In the genomic region with DNA sequence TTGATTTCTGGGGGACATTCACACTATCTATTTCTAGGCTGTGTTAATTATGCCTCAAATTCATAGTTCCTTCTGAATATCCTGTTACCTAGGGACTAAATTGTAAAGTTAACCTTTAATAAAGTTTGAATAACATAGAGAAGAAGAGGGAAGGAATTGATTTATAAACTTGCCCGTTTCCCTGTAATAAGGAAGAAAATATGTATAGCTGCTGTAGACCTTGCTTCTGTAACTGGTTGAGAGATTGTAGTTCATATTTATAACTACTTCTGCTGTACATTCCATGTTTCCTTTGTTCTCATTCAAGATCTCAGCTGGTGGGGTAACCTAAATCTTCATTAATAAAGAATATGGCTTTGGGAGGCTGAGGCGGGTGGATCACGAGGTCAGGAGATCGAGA, we compare ENCODE assay signal across 33 cellular contexts.
"Had no signal": no experiment of that assay in that cellular context is flagged by ENCODE, and none has a peak within 500 bp of the region (broad histone marks: within the 10 kb centered on the region; RNA-seq: fewer than 3 reads in every experiment).

No MANE protein-coding gene starts in this region.

- H3K36me3 ChIP-seq: adrenal gland, brain microvascular endothelial cell, breast epithelium had no signal

- ATAC-seq: activated CD8-positive, alpha-beta T cell treated with anti-CD3 and anti-CD28 coated beads for 36 hours; activated naive CD4-positive, alpha-beta T cell treated with anti-CD3 and anti-CD28 coated beads, Interleukin-2, amount 50 U/mL, for 72 hours; activated T-cell treated with anti-CD3 and anti-CD28 coated beads, Interleukin-2, amount 50 U/mL, for 4 hours; activated T-cell treated with anti-CD3 and anti-CD28 coated beads, Interleukin-2, amount 50 U/mL, for 72 hours; activated T-helper 17 cell treated with anti-CD3 and anti-CD28 coated beads, Interleukin-2, amount 50 U/mL, for 72 hours; body of pancreas had no signal

- H3K27me3 ChIP-seq: adrenal gland, body of pancreas, brain microvascular endothelial cell, breast epithelium had no signal

- H3K27ac ChIP-seq: body of pancreas, brain microvascular endothelial cell, breast epithelium, VCaP had no signal

- H3K4me3 ChIP-seq: adrenal gland, body of pancreas, breast epithelium had no signal

- DNase-seq: activated B cell treated with CpG ODN at 0.5 μM for 24 hours; activated CD4-positive, alpha-beta memory T cell treated with anti-CD3 and anti-CD28 coated beads for 36 hours; activated CD4-positive, alpha-beta T cell treated with anti-CD3 and anti-CD28 coated beads for 4 hours; activated CD4-positive, alpha-beta T cell treated with anti-CD3 and anti-CD28 coated beads, Interleukin-2, amount 50 U/mL, for 1 hour; activated CD4-positive, alpha-beta T cell treated with anti-CD3 and anti-CD28 coated beads, Interleukin-2, amount 50 U/mL, for 4 hours; activated CD4-positive, CD25-positive, alpha-beta regulatory T cell treated with anti-CD3 and anti-CD28 coated beads, Interleukin-2, amount 50 U/mL, for 72 hours; activated CD8-positive, alpha-beta memory T cell treated with anti-CD3 and anti-CD28 coated beads, Interleukin-2, amount 50 U/mL, for 4 hours; activated CD8-positive, alpha-beta T cell treated with anti-CD3 and anti-CD28 coated beads for 36 hours; activated effector memory CD4-positive, alpha-beta T cell treated with anti-CD3 and anti-CD28 coated beads, Interleukin-2, amount 50 U/mL, for 16 hours; activated gamma-delta T cell treated with Interleukin-2 at 50 U/mL for 16 hours; activated naive CD4-positive, alpha-beta T cell; activated naive CD4-positive, alpha-beta T cell treated with anti-CD3 and anti-CD28 coated beads for 36 hours; activated naive CD4-positive, alpha-beta T cell treated with anti-CD3 and anti-CD28 coated beads, Interleukin-2, amount 50 U/mL, for 16 hours; activated naive CD8-positive, alpha-beta T cell treated with anti-CD3 and anti-CD28 coated beads for 36 hours; activated T-cell treated with anti-CD3 and anti-CD28 coated beads for 4 hours; activated T-cell treated with anti-CD3 and anti-CD28 coated beads, Interleukin-2, amount 50 U/mL, for 1 hour; activated T-cell treated with anti-CD3 and anti-CD28 coated beads, Interleukin-2, amount 50 U/mL, for 4 hours; activated T-cell treated with anti-CD3 and anti-CD28 coated beads, Interleukin-2, amount 50 U/mL, for 72 hours; amniotic stem cell; aorta; brain microvascular endothelial cell; central memory CD4-positive, alpha-beta T cell; T-helper 1 cell; T-helper 2 cell; T-helper 9 cell had no signal

- H3K9me3 ChIP-seq: adrenal gland, body of pancreas, breast epithelium had no signal

- FAIRE-seq: astrocyte, TTC549 had no signal

- H3K4me1 ChIP-seq: breast epithelium had no signal
